Comparison of ENCODE assay signal across 11 cellular contexts in the genomic region with DNA sequence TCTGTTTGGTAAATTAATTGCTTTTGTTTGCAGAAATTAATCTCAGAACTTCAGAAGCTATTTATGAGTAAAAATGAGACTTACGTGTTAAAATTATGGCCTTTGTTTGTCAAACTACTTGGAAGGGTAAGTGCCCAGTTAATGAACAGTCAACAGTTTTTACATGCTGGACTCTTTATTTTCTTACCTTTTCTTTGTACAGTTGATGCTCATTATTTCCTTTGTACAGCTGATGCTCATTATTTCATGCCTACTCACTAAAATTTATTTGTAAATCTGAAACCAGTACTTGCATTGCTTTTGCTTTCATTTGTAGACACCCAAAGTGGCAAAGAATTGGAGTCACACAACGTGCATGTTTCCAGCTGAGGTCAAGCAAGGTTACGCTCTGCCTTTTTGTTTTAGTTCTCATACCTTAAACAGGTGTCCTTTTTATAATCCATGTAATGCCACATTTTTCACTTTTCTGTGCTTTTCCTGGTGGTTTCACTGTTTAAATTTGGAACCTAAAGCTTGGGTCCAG. TPM values are rescaled to one million over a fixed set of nuclear protein-coding genes. Genes with fewer than 3 reads are reported as not detected.
DNase-seq lines count a peak whose midpoint lies in the region; ATAC-seq and TF ChIP-seq lines count a peak whose summit lies in the region.
"Had no signal": no experiment of that assay in that cellular context is flagged by ENCODE, and none has a peak within 500 bp of the region (broad histone marks: within the 10 kb centered on the region; RNA-seq: fewer than 3 reads in every experiment).

No MANE protein-coding gene starts in this region.

- no peaks in the 10 kb centered on the region for H3K27me3 ChIP-seq in gastrocnemius medialis

- no peak for TF ChIP-seq POLR2A in gastrocnemius medialis (IDR thresholded peaks at IDR 0.05)

- no peaks in the 10 kb centered on the region for H3K9me3 ChIP-seq in gastrocnemius medialis
- H3K9me3 ChIP-seq: left ventricle myocardium inferior had no signal

- H3K27me3 Mint-ChIP-seq in T-helper 1 cell treated with Interleukin-12 subunit alpha and Interleukin-12 subunit beta and Interleukin-4 antibody, amounts not matched to agents 30 μg/mL and 1 μg/mL, for 36 hours (ENCODE audit: low read depth) = no peaks in the 10 kb centered on the region

- no peak overlapping the region for H3K27ac ChIP-seq in gastrocnemius medialis
- H3K27ac ChIP-seq: left ventricle myocardium inferior had no signal

- ATAC-seq in HG02884 (IDR thresholded peaks at IDR 0.05; ENCODE audit: unreplicated experiment) (peak; percentile 74), gastrocnemius medialis (no peak)
- ATAC-seq: esophagus mucosa had no signal

- no peaks in the 10 kb centered on the region for H3K9me3 Mint-ChIP-seq in T-helper 1 cell treated with Interleukin-12 subunit alpha and Interleukin-12 subunit beta and Interleukin-4 antibody, amounts not matched to agents 30 μg/mL and 1 μg/mL, for 36 hours

- peaks cover 0 to 64% of the 10 kb centered on the region in 2 donors for H3K36me3 ChIP-seq in gastrocnemius medialis

- H3K4me3 Mint-ChIP-seq in T-helper 1 cell treated with Interleukin-12 subunit alpha and Interleukin-12 subunit beta and Interleukin-4 antibody, amounts not matched to agents 30 μg/mL and 1 μg/mL, for 36 hours = peak overlapping the region; percentile 29

- peak overlapping the region; percentile 74 for H3K27ac Mint-ChIP-seq in T-helper 1 cell treated with Interleukin-12 subunit alpha and Interleukin-12 subunit beta and Interleukin-4 antibody, amounts not matched to agents 30 μg/mL and 1 μg/mL, for 36 hours

- CTCF ChIA-PET in GM10248 (lab: Yijun Ruan, JAX) = interaction anchor here (2.3 to 6.2 kb wide), 2 partner anchors 10 to 15 kb away, joined by 12 to 49 read pairs; no protein-coding TSS in a partner anchor

- POLR2A ChIA-PET in GM10248 (lab: Yijun Ruan, JAX) = no interaction called here

- DNase-seq in GM10248 (ENCODE audit: extremely low spot score) (peak; percentile 40), GM19240 (ENCODE audit: insufficient read length, low spot score) (peak; percentile 8), HK-2 (ENCODE audit: unreplicated experiment) (no peak), kidney glomerular epithelial cell (lab: John Stamatoyannopoulos, UW) (no peak), gastrocnemius medialis (no peak)
- no peak for DNase-seq in stimulated activated CD4-positive, alpha-beta T cell treated with anti-CD3 and anti-CD28 coated beads, Interleukin-2, amount 100 ng/mL, for 24 hours
- DNase-seq: left ventricle myocardium inferior; stimulated activated naive CD4-positive, alpha-beta T cell treated with Interleukin-2 at 50 U/mL for 16 hours had no signal

- TF ChIP-seq CTCF in GM10248 (IDR thresholded peaks at IDR 0.05; ENCODE audit: control extremely low read depth, extremely low read depth, low read depth, missing control alignments) (no peak), gastrocnemius medialis (IDR thresholded peaks at IDR 0.05 in 4 of 5, conservative IDR thresholded peaks at IDR 0.05 in 1 of 5) (no peak)

- peaks cover 25% of the 10 kb centered on the region for H3K4me1 Mint-ChIP-seq in T-helper 1 cell treated with Interleukin-12 subunit alpha and Interleukin-12 subunit beta and Interleukin-4 antibody, amounts not matched to agents 30 μg/mL and 1 μg/mL, for 36 hours (ENCODE audit: low read depth)

- peaks cover 49% of the 10 kb centered on the region for H3K36me3 Mint-ChIP-seq in T-helper 1 cell treated with Interleukin-12 subunit alpha and Interleukin-12 subunit beta and Interleukin-4 antibody, amounts not matched to agents 30 μg/mL and 1 μg/mL, for 36 hours (ENCODE audit: low read depth)

- intact Hi-C loops in gastrocnemius medialis (cut with DNase I; ENCODE audit: low total_unique reads) = no loop called here

- no peaks in the 10 kb centered on the region for H3K4me1 ChIP-seq in gastrocnemius medialis
- H3K4me1 ChIP-seq: left ventricle myocardium inferior had no signal

- in situ Hi-C loops in gastrocnemius medialis (cut with MboI; ENCODE audit: low sequenced_read_pairs in 4 of 4) = loop anchor here in 2 of 4 donors (25.0 kb wide), 1 partner anchor 1836 kb away; a partner anchor contains a TSS

- no peak overlapping the region for H3K4me3 ChIP-seq in gastrocnemius medialis
- H3K4me3 ChIP-seq: left ventricle myocardium inferior had no signal

RNA-seq across cellular contexts. Expression of a gene that starts 13.3 kb away (rescaled TPM):
- 10 to 100 TPM; 22.6 to 28.7 (median 25.7) TPM for total RNA-seq in gastrocnemius medialis

Comparison
In these comparisons a context has a peak if more than half of its experiments do, and no peak if none do; other contexts are left out.
1. DNase-seq: peak in GM10248 (single experiment) and GM19240 (single experiment); none in HK-2 (single experiment), stimulated activated CD4-positive, alpha-beta T cell treated with anti-CD3 and anti-CD28 coated beads, Interleukin-2, amount 100 ng/mL, for 24 hours (0 of 2), kidney glomerular epithelial cell (single experiment) and gastrocnemius medialis (0 of 2).